In genomic region chr4:15956179-15956850, GRCh38 we compare ENCODE assay signal across 8 cellular contexts. TPM values are rescaled to one million over a fixed set of nuclear protein-coding genes. Genes with fewer than 3 reads are reported as not detected.
DNase-seq lines count a peak whose midpoint lies in the region; ATAC-seq and TF ChIP-seq lines count a peak whose summit lies in the region.

No MANE protein-coding gene starts in this region.

- H3K18ac ChIP-seq in mesenchymal stem cell (ENCODE audit: low read depth in 1 of 2, low read length in 2 of 2), result no peak overlapping the region

- no peak overlapping the region for H2AFZ ChIP-seq in mesenchymal stem cell (ENCODE audit: low read depth, low read length)

- no peak overlapping the region for H2BK5ac ChIP-seq in mesenchymal stem cell (ENCODE audit: low read depth, low read length, poor library complexity, severe bottlenecking)

- no peak overlapping the region for H2AK5ac ChIP-seq in mesenchymal stem cell (ENCODE audit: low read length, severe bottlenecking)

- no peak overlapping the region for H3K4me2 ChIP-seq in mesenchymal stem cell (ENCODE audit: low read length, poor library complexity, severe bottlenecking)

- no peak overlapping the region for H2BK120ac ChIP-seq in mesenchymal stem cell (ENCODE audit: low read depth, low read length)

- H3K4me3 ChIP-seq in CD8-positive, alpha-beta T cell (ENCODE audit: low read depth, low read length), result no peak overlapping the region
- no peak overlapping the region for H3K4me3 ChIP-seq in mesenchymal stem cell (ENCODE audit: insufficient read depth in 1 of 2, low read depth in 1 of 2, low read length in 2 of 2)

- no peaks in the 10 kb centered on the region for H3K27me3 Mint-ChIP-seq in CD8-positive, alpha-beta T cell (ENCODE audit: low read depth)
- H3K27me3 Mint-ChIP-seq in activated CD4-positive, alpha-beta memory T cell treated with anti-CD3 and anti-CD28 coated beads for 36 hours, result peaks cover 4% of the 10 kb centered on the region

- H2BK12ac ChIP-seq in mesenchymal stem cell (ENCODE audit: low read length in 2 of 2), result no peak overlapping the region

- intact Hi-C loops in CD8-positive, alpha-beta T cell (cut with DNase I, micrococcal nuclease), result loop anchor here (1.0 to 5.0 kb wide), 4 partner anchors 74 to 724 kb away; no protein-coding TSS in a partner anchor
- intact Hi-C loops in activated CD4-positive, alpha-beta memory T cell treated with anti-CD3 and anti-CD28 coated beads for 36 hours (cut with micrococcal nuclease), result loop anchor here (1.0 to 5.0 kb wide), 4 partner anchors 74 to 479 kb away; no protein-coding TSS in a partner anchor

- DNase-seq in CD8-positive, alpha-beta T cell, result peak; percentile 55 to 82 (median 79)
- peak; percentile 75 for DNase-seq in NCI-H748 (lab: John Stamatoyannopoulos, UW; ENCODE audit: unreplicated experiment)
- DNase-seq in activated CD4-positive, alpha-beta memory T cell treated with anti-CD3 and anti-CD28 coated beads for 36 hours, result peak; percentile 87
- peak; percentile 61 for DNase-seq in effector CD8-positive, alpha-beta T cell (lab: John Stamatoyannopoulos, UW)
- DNase-seq in mesenchymal stem cell, result peak; percentile 66
- peak; percentile 77 for DNase-seq in stimulated activated CD8-positive, alpha-beta memory T cell treated with anti-CD3 and anti-CD28 coated beads, Interleukin-4, amount 100 ng/mL, for 24 hours (ENCODE audit: low read depth)

- peaks cover 10% of the 10 kb centered on the region for H3K4me1 Mint-ChIP-seq in CD8-positive, alpha-beta T cell (ENCODE audit: low read depth)
- H3K4me1 Mint-ChIP-seq in activated CD4-positive, alpha-beta memory T cell treated with anti-CD3 and anti-CD28 coated beads for 36 hours (ENCODE audit: low read depth), result no peaks in the 10 kb centered on the region

- peak; percentile 98 for ATAC-seq in CD8-positive, alpha-beta T cell
- ATAC-seq in GM19452 (IDR thresholded peaks at IDR 0.05; ENCODE audit: unreplicated experiment) (peak; percentile 93), HG03469 (IDR thresholded peaks at IDR 0.05; ENCODE audit: unreplicated experiment) (peak; percentile 94)

- 56% methylated on average over 9 of the region's 9 CpGs for WGBS in mesenchymal stem cell

- H3K4me1 ChIP-seq in CD8-positive, alpha-beta T cell (ENCODE audit: insufficient read depth, low read length), result no peaks in the 10 kb centered on the region
- H3K4me1 ChIP-seq in mesenchymal stem cell (ENCODE audit: control insufficient read depth, insufficient read depth, low read depth, low read length), result peaks cover 2% of the 10 kb centered on the region

- H3K27ac ChIP-seq in CD8-positive, alpha-beta T cell (ENCODE audit: low read depth, low read length), result no peak overlapping the region
- H3K27ac ChIP-seq in mesenchymal stem cell (ENCODE audit: low read length, poor library complexity, severe bottlenecking), result no peak overlapping the region

- CTCF ChIA-PET in CD8-positive, alpha-beta T cell (lab: Charles Lee), result interaction anchor here (0.6 to 3.0 kb wide), 33 partner anchors 10 to 1772 kb away, joined by 3 to 28 read pairs (median 4); partner anchors contain the start of gene FAM200B
- CTCF ChIA-PET in activated CD4-positive, alpha-beta memory T cell treated with anti-CD3 and anti-CD28 coated beads for 36 hours (lab: Charles Lee), result interaction anchor here (0.5 to 6.1 kb wide), 46 partner anchors 10 to 499 kb away, joined by 3 to 145 read pairs (median 4); no protein-coding TSS in a partner anchor

- no peaks in the 10 kb centered on the region for H3K79me1 ChIP-seq in mesenchymal stem cell (replicated peaks; ENCODE audit: low read length, poor library complexity, severe bottlenecking)

- no peak overlapping the region for H4K91ac ChIP-seq in mesenchymal stem cell (ENCODE audit: low read length)

- no peak overlapping the region for H3K27ac Mint-ChIP-seq in CD8-positive, alpha-beta T cell
- H3K27ac Mint-ChIP-seq in activated CD4-positive, alpha-beta memory T cell treated with anti-CD3 and anti-CD28 coated beads for 36 hours, result no peak overlapping the region

- H3K9ac ChIP-seq in mesenchymal stem cell (ENCODE audit: low read length), result no peak overlapping the region

- no peaks in the 10 kb centered on the region for H3K27me3 ChIP-seq in CD8-positive, alpha-beta T cell (ENCODE audit: insufficient read depth, low read length)
- peaks cover 0 to 5% of the 10 kb centered on the region in 2 experiments for H3K27me3 ChIP-seq in mesenchymal stem cell (ENCODE audit: control insufficient read depth in 1 of 2, insufficient read depth in 1 of 2, low read length in 2 of 2)

- H4K8ac ChIP-seq in mesenchymal stem cell (ENCODE audit: low read length), result no peak overlapping the region

- H3K14ac ChIP-seq in mesenchymal stem cell (ENCODE audit: low read length in 2 of 2), result no peak overlapping the region

- H2BK15ac ChIP-seq in mesenchymal stem cell (ENCODE audit: low read depth, poor library complexity, severe bottlenecking), result no peak overlapping the region

- no peak overlapping the region for H3K4ac ChIP-seq in mesenchymal stem cell (ENCODE audit: low read depth in 1 of 2, low read length in 2 of 2)

- H3K4me3 Mint-ChIP-seq in CD8-positive, alpha-beta T cell, result no peak overlapping the region
- H3K4me3 Mint-ChIP-seq in activated CD4-positive, alpha-beta memory T cell treated with anti-CD3 and anti-CD28 coated beads for 36 hours, result no peak overlapping the region

- POLR2A ChIA-PET in CD8-positive, alpha-beta T cell (lab: Charles Lee), result no interaction called here
- POLR2A ChIA-PET in activated CD4-positive, alpha-beta memory T cell treated with anti-CD3 and anti-CD28 coated beads for 36 hours (lab: Charles Lee), result no interaction called here

- no peaks in the 10 kb centered on the region for H3K9me3 Mint-ChIP-seq in CD8-positive, alpha-beta T cell
- peaks cover 4% of the 10 kb centered on the region for H3K9me3 Mint-ChIP-seq in activated CD4-positive, alpha-beta memory T cell treated with anti-CD3 and anti-CD28 coated beads for 36 hours

- H3K9me3 ChIP-seq in CD8-positive, alpha-beta T cell (ENCODE audit: low read length), result no peaks in the 10 kb centered on the region
- no peaks in the 10 kb centered on the region for H3K9me3 ChIP-seq in mesenchymal stem cell (ENCODE audit: control insufficient read depth, low read length)

- H3K23ac ChIP-seq in mesenchymal stem cell (ENCODE audit: low read length in 2 of 2), result no peak overlapping the region

- H3K36me3 Mint-ChIP-seq in CD8-positive, alpha-beta T cell, result no peaks in the 10 kb centered on the region
- no peaks in the 10 kb centered on the region for H3K36me3 Mint-ChIP-seq in activated CD4-positive, alpha-beta memory T cell treated with anti-CD3 and anti-CD28 coated beads for 36 hours

- TF ChIP-seq CTCF in CD8-positive, alpha-beta T cell (IDR thresholded peaks at IDR 0.05), result peak; percentile 73

- H3K36me3 ChIP-seq in CD8-positive, alpha-beta T cell (ENCODE audit: insufficient read depth, low read length), result no peaks in the 10 kb centered on the region
- H3K36me3 ChIP-seq in mesenchymal stem cell (ENCODE audit: control insufficient read depth in 1 of 2, insufficient read depth in 2 of 2, low read depth in 1 of 2, low read length in 2 of 2), result no peaks in the 10 kb centered on the region

RNA-seq across cellular contexts. Expression of gene FGFBP2, which starts 6.7 kb away (rescaled TPM):
- total RNA-seq in CD8-positive, alpha-beta T cell, result 1 to 10 TPM; 8.2 to 9.9 TPM
- under 1 TPM; 0.43 to 0.51 TPM for total RNA-seq in activated CD4-positive, alpha-beta memory T cell treated with anti-CD3 and anti-CD28 coated beads for 36 hours
- polyA plus RNA-seq in mesenchymal stem cell (2013, experiment 1 of 2), result not detected
- not detected for polyA plus RNA-seq in mesenchymal stem cell (2013, experiment 2 of 2)

RNA-seq across cellular contexts. Expression of gene FGFBP1, which starts 17.8 kb away (rescaled TPM):
- not detected for total RNA-seq in CD8-positive, alpha-beta T cell
- total RNA-seq in activated CD4-positive, alpha-beta memory T cell treated with anti-CD3 and anti-CD28 coated beads for 36 hours, result not detected
- polyA plus RNA-seq in mesenchymal stem cell (2013, experiment 1 of 2), result not detected
- not detected for polyA plus RNA-seq in mesenchymal stem cell (2013, experiment 2 of 2)

Comparison
In these comparisons a context has a peak if more than half of its experiments do, and no peak if none do; other contexts are left out.
1. RNA of gene FGFBP2, which starts 6.7 kb away (total RNA-seq): 8.2 to 9.9 TPM in CD8-positive, alpha-beta T cell; 0.43 to 0.51 TPM in activated CD4-positive, alpha-beta memory T cell treated with anti-CD3 and anti-CD28 coated beads for 36 hours; every median in the first group is over 4 times any median in the second.
2. Peak in every context shown above with its lines, with median percentiles within 50 percentile points of each other: ATAC-seq and DNase-seq.